In genomic region chr9:121750715-121751623, GRCh38 we compare ENCODE assay signal across 13 cellular contexts.
DNase-seq lines count a peak whose midpoint lies in the region; ATAC-seq, FAIRE-seq and TF ChIP-seq lines count a peak whose summit lies in the region.
"Had no signal": no experiment of that assay in that cellular context is flagged by ENCODE, and none has a peak within 500 bp of the region (broad histone marks: within the 10 kb centered on the region; RNA-seq: fewer than 3 reads in every experiment).

No MANE protein-coding gene starts in this region.

- ATAC-seq in lower lobe of right lung (no peak), GM19463 (IDR thresholded peaks at IDR 0.05; ENCODE audit: unreplicated experiment) (no peak)

- intact Hi-C loops in lower lobe of right lung (cut with DNase I) = no loop called here

- H3K4me3 Mint-ChIP-seq in brain = no peak overlapping the region
- H3K4me3 Mint-ChIP-seq in T-helper 2 cell treated with Interferon-gamma antibody and Interleukin-4, amounts not matched to agents 5 μg/mL and 100 μg/mL, for 36 hours = no peak overlapping the region
- H3K4me3 Mint-ChIP-seq: CD4-positive, CD25-positive, alpha-beta regulatory T cell had no signal

- DNase-seq in HT1080 (ENCODE audit: low read depth) = peak; percentile 25
- no peak for DNase-seq in lower lobe of right lung
- peak; percentile 40 for DNase-seq in small intestine
- DNase-seq in H54 (ENCODE audit: insufficient read length, low spot score) = no peak
- DNase-seq in HAP-1 (ENCODE audit: low spot score in 2 of 2) = no peak
- DNase-seq in T-helper 2 cell treated with Interferon-gamma antibody and Interleukin-4, amounts not matched to agents 5 μg/mL and 100 μg/mL, for 36 hours (ENCODE audit: low spot score) = no peak
- DNase-seq: CD4-positive, CD25-positive, alpha-beta regulatory T cell; erythroblast; NCI-H69 had no signal

- no peaks in the 10 kb centered on the region for H3K36me3 ChIP-seq in lower lobe of right lung
- H3K36me3 ChIP-seq in small intestine (ENCODE audit: control insufficient read depth in 2 of 2, insufficient read depth in 2 of 2, low read length in 2 of 2) = no peaks in the 10 kb centered on the region
- no peaks in the 10 kb centered on the region for H3K36me3 ChIP-seq in HAP-1 (replicated peaks)

- H3K27ac ChIP-seq in lower lobe of right lung = peak overlapping the region; percentile 43
- peak overlapping the region in 1 of 2 donors; percentile 79 for H3K27ac ChIP-seq in small intestine (ENCODE audit: low read depth in 1 of 2, low read length in 1 of 2)

- H3K4me1 Mint-ChIP-seq in brain = peaks cover 41% of the 10 kb centered on the region
- peaks cover 8% of the 10 kb centered on the region for H3K4me1 Mint-ChIP-seq in T-helper 2 cell treated with Interferon-gamma antibody and Interleukin-4, amounts not matched to agents 5 μg/mL and 100 μg/mL, for 36 hours (ENCODE audit: low read depth)

- no peak for FAIRE-seq in small intestine (lab: Jason Lieb, UNC)
- FAIRE-seq in H54 (lab: Jason Lieb, UNC) = no peak
- FAIRE-seq: H1, keratinocyte had no signal

- H3K9me3 Mint-ChIP-seq in brain = no peaks in the 10 kb centered on the region
- no peaks in the 10 kb centered on the region for H3K9me3 Mint-ChIP-seq in T-helper 2 cell treated with Interferon-gamma antibody and Interleukin-4, amounts not matched to agents 5 μg/mL and 100 μg/mL, for 36 hours
- H3K9me3 Mint-ChIP-seq: CD4-positive, CD25-positive, alpha-beta regulatory T cell had no signal

- peak overlapping the region in 3 of 5 experiments; percentile 44 to 77 (median 59) for H3K27ac Mint-ChIP-seq in brain
- no peak overlapping the region for H3K27ac Mint-ChIP-seq in T-helper 2 cell treated with Interferon-gamma antibody and Interleukin-4, amounts not matched to agents 5 μg/mL and 100 μg/mL, for 36 hours
- H3K27ac Mint-ChIP-seq: CD4-positive, CD25-positive, alpha-beta regulatory T cell had no signal

- H3K36me3 Mint-ChIP-seq in brain = no peaks in the 10 kb centered on the region
- no peaks in the 10 kb centered on the region for H3K36me3 Mint-ChIP-seq in T-helper 2 cell treated with Interferon-gamma antibody and Interleukin-4, amounts not matched to agents 5 μg/mL and 100 μg/mL, for 36 hours (ENCODE audit: low read depth)
- H3K36me3 Mint-ChIP-seq: CD4-positive, CD25-positive, alpha-beta regulatory T cell had no signal

- in situ Hi-C loops in HAP-1 (cut with MboI; ENCODE audit: low sequenced_read_pairs) = no loop called here

- H3K4me1 ChIP-seq in lower lobe of right lung (peaks cover 90% of the 10 kb centered on the region), small intestine (ENCODE audit: control insufficient read depth in 2 of 2, insufficient read depth in 1 of 2, low read depth in 1 of 2, low read length in 1 of 2) (peaks cover 0 to 4% of the 10 kb centered on the region in 2 donors), HAP-1 (no peaks in the 10 kb centered on the region)

- no peaks in the 10 kb centered on the region for H3K9me3 ChIP-seq in lower lobe of right lung
- no peaks in the 10 kb centered on the region for H3K9me3 ChIP-seq in small intestine (ENCODE audit: control insufficient read depth, low read depth)
- no peaks in the 10 kb centered on the region for H3K9me3 ChIP-seq in HAP-1

- H3K4me3 ChIP-seq in lower lobe of right lung (no peak overlapping the region), small intestine (ENCODE audit: low read depth in 1 of 2, low read length in 2 of 2) (no peak overlapping the region), HAP-1 (no peak overlapping the region)

- 30 to 60% (median 47%) methylated on average over 17 of the region's 17 CpGs for WGBS in small intestine, 3 donors

- TF ChIP-seq POLR2A in H54 (IDR thresholded peaks at IDR 0.05; ENCODE audit: low read depth, low read length) = no peak

- H3K27me3 ChIP-seq in lower lobe of right lung (ENCODE audit: low read depth) (no peaks in the 10 kb centered on the region), small intestine (ENCODE audit: control insufficient read depth in 2 of 2, insufficient read depth in 2 of 2, low read length in 2 of 2) (no peaks in the 10 kb centered on the region), HAP-1 (ENCODE audit: low read depth) (no peaks in the 10 kb centered on the region)

- TF ChIP-seq CTCF in brain (conservative IDR thresholded peaks at IDR 0.05) = no peak
- TF ChIP-seq CTCF in lower lobe of right lung (IDR thresholded peaks at IDR 0.05) = no peak

- H3K27me3 Mint-ChIP-seq in brain = no peaks in the 10 kb centered on the region
- no peaks in the 10 kb centered on the region for H3K27me3 Mint-ChIP-seq in T-helper 2 cell treated with Interferon-gamma antibody and Interleukin-4, amounts not matched to agents 5 μg/mL and 100 μg/mL, for 36 hours (ENCODE audit: low read depth)
- H3K27me3 Mint-ChIP-seq: CD4-positive, CD25-positive, alpha-beta regulatory T cell had no signal

Comparison
In these comparisons a context has a peak if more than half of its experiments do, and no peak if none do; other contexts are left out.
1. DNase-seq: peak in HT1080 (single experiment) and small intestine (single experiment); none in lower lobe of right lung (single experiment), H54 (single experiment), HAP-1 (0 of 2) and T-helper 2 cell treated with Interferon-gamma antibody and Interleukin-4, amounts not matched to agents 5 μg/mL and 100 μg/mL, for 36 hours (single experiment).